ENCODE assay signal across 36 cellular contexts in genomic region chr15:36914466-36914865, GRCh38.
DNase-seq lines count a peak whose midpoint lies in the region; ATAC-seq and TF ChIP-seq lines count a peak whose summit lies in the region.
"Had no signal": no experiment of that assay in that cellular context is flagged by ENCODE, and none has a peak within 500 bp of the region (broad histone marks: within the 10 kb centered on the region; RNA-seq: fewer than 3 reads in every experiment).

No MANE protein-coding gene starts in this region.

- no peak overlapping the region for H3K27ac Mint-ChIP-seq in CD14-positive monocyte
- H3K27ac Mint-ChIP-seq: activated CD8-positive, alpha-beta T cell treated with anti-CD3 and anti-CD28 coated beads for 36 hours; activated naive CD4-positive, alpha-beta T cell treated with anti-CD3 and anti-CD28 coated beads for 36 hours; activated T-helper 1 cell treated with anti-CD3 and anti-CD28 coated beads, Interleukin-12 subunit alpha, Interleukin-12 subunit beta, Interleukin-2, Interleukin-4 antibody, amounts not matched to agents 30 ng/mL and 10 ng/mL and 1 ng/mL, durations not matched to agents 14 hours and 24 hours and 36 hours; CD4-positive, alpha-beta memory T cell; natural killer cell; T-helper 2 cell treated with Interferon-gamma antibody and Interleukin-4, amounts not matched to agents 5 μg/mL and 100 μg/mL, for 36 hours had no signal

- H3K27me3 Mint-ChIP-seq in CD14-positive monocyte (ENCODE audit: low read depth in 3 of 3), result peaks cover 0 to 2% (median 0%) of the 10 kb centered on the region in 3 donors
- H3K27me3 Mint-ChIP-seq: activated CD8-positive, alpha-beta T cell treated with anti-CD3 and anti-CD28 coated beads for 36 hours had no signal

- H3K27me3 ChIP-seq in spleen (replicated peaks in 1 of 7) (no peaks in the 10 kb centered on the region), SJCRH30 (no peaks in the 10 kb centered on the region)
- H3K27me3 ChIP-seq: cardiac muscle cell, vagina had no signal

- DNase-seq in NCI-H226 (peak; percentile 12), fibroblast of gingiva (ENCODE audit: low read depth) (peak; percentile 6), left lobe of liver (ENCODE audit: low spot score) (no peak), spleen (no peak), CD14-positive monocyte (ENCODE audit: low spot score) (no peak), NCI-H2107 (lab: John Stamatoyannopoulos, UW) (no peak), SJCRH30 (no peak)
- DNase-seq: activated CD4-positive, CD25-positive, alpha-beta regulatory T cell treated with anti-CD3 and anti-CD28 coated beads, Interleukin-2, amount 50 U/mL, for 72 hours; activated CD8-positive, alpha-beta memory T cell treated with anti-CD3 and anti-CD28 coated beads, Interleukin-2, amount 50 U/mL, for 48 hours; activated CD8-positive, alpha-beta T cell treated with anti-CD3 and anti-CD28 coated beads for 36 hours; activated naive CD4-positive, alpha-beta T cell treated with anti-CD3 and anti-CD28 coated beads for 36 hours; amygdala; CD4-positive, alpha-beta memory T cell; cortex of kidney; effector memory CD4-positive, alpha-beta T cell; EL; glutamatergic neuron; islet precursor cell; mucosa of descending colon; natural killer cell; NCI-H2029 treated with DMSO at 0.1 percent for 48 hours; NCI-H2227 treated with DMSO at 0.1 percent for 48 hours; SIG-M5; stimulated activated CD4-positive, alpha-beta T cell treated with anti-CD3 and anti-CD28 coated beads, Interleukin-1b, Interleukin-23, amount 100 ng/mL, for 48 hours; stimulated activated naive CD8-positive, alpha-beta T cell treated with anti-CD3 and anti-CD28 coated beads, Interleukin-15, Interleukin-2, amounts not matched to agents 100 U/mL and 50 U/mL, for 24 hours had no signal

- peaks cover 0 to 11% (median 5%) of the 10 kb centered on the region in 7 donors for H3K9me3 Mint-ChIP-seq in CD14-positive monocyte
- H3K9me3 Mint-ChIP-seq: activated CD8-positive, alpha-beta T cell treated with anti-CD3 and anti-CD28 coated beads for 36 hours; activated naive CD4-positive, alpha-beta T cell treated with anti-CD3 and anti-CD28 coated beads for 36 hours; activated T-helper 1 cell treated with anti-CD3 and anti-CD28 coated beads, Interleukin-12 subunit alpha, Interleukin-12 subunit beta, Interleukin-2, Interleukin-4 antibody, amounts not matched to agents 30 ng/mL and 10 ng/mL and 1 ng/mL, durations not matched to agents 14 hours and 24 hours and 36 hours; CD4-positive, alpha-beta memory T cell; T-helper 2 cell treated with Interferon-gamma antibody and Interleukin-4, amounts not matched to agents 5 μg/mL and 100 μg/mL, for 36 hours had no signal

- H3K4me3 Mint-ChIP-seq in CD14-positive monocyte, result no peak overlapping the region
- H3K4me3 Mint-ChIP-seq: activated CD8-positive, alpha-beta T cell treated with anti-CD3 and anti-CD28 coated beads for 36 hours; activated naive CD4-positive, alpha-beta T cell treated with anti-CD3 and anti-CD28 coated beads for 36 hours; activated T-helper 1 cell treated with anti-CD3 and anti-CD28 coated beads, Interleukin-12 subunit alpha, Interleukin-12 subunit beta, Interleukin-2, Interleukin-4 antibody, amounts not matched to agents 30 ng/mL and 10 ng/mL and 1 ng/mL, durations not matched to agents 14 hours and 24 hours and 36 hours; CD4-positive, alpha-beta memory T cell; natural killer cell; T-helper 2 cell treated with Interferon-gamma antibody and Interleukin-4, amounts not matched to agents 5 μg/mL and 100 μg/mL, for 36 hours had no signal

- H3K27ac ChIP-seq in spleen (peak overlapping the region in 6 of 8 donors; percentile 12 to 73 (median 59)), SJCRH30 (no peak overlapping the region)
- H3K27ac ChIP-seq: epithelial cell of prostate, HL-60, KMS-11, vagina had no signal

- ATAC-seq in left lobe of liver (peak; percentile 19), HG03159 (IDR thresholded peaks at IDR 0.05; ENCODE audit: unreplicated experiment) (no peak)
- ATAC-seq: activated CD8-positive, alpha-beta T cell treated with anti-CD3 and anti-CD28 coated beads for 36 hours; mucosa of descending colon; natural killer cell; Panc1; stimulated activated naive CD8-positive, alpha-beta T cell treated with anti-CD3 and anti-CD28 coated beads, Interleukin-15, Interleukin-2, amounts not matched to agents 100 U/mL and 50 U/mL, for 24 hours had no signal

- intact Hi-C loops in spleen (cut with DNase I; ENCODE audit: low total_unique reads), result no loop called here
- intact Hi-C loops in CD14-positive monocyte (cut with micrococcal nuclease), result no loop called here

- H3K9me3 ChIP-seq in spleen, result no peaks in the 10 kb centered on the region
- no peaks in the 10 kb centered on the region for H3K9me3 ChIP-seq in SJCRH30 (replicated peaks)
- H3K9me3 ChIP-seq: HAP-1, mucosa of descending colon, thoracic aorta, vagina had no signal

- peaks cover 0 to 14% (median 0%) of the 10 kb centered on the region in 6 donors for H3K4me1 ChIP-seq in spleen
- no peaks in the 10 kb centered on the region for H3K4me1 ChIP-seq in SJCRH30

- 53 to 69% (median 59%) methylated on average over 4 of the region's 4 CpGs for WGBS in spleen, 5 donors

- no peaks in the 10 kb centered on the region for H3K36me3 ChIP-seq in spleen
- H3K36me3 ChIP-seq in SJCRH30, result no peaks in the 10 kb centered on the region
- H3K36me3 ChIP-seq: HAP-1, thoracic aorta, vagina had no signal

- H3K4me1 Mint-ChIP-seq in CD14-positive monocyte, result no peaks in the 10 kb centered on the region
- H3K4me1 Mint-ChIP-seq: CD4-positive, alpha-beta memory T cell; natural killer cell had no signal

- H3K36me3 Mint-ChIP-seq in CD14-positive monocyte, result no peaks in the 10 kb centered on the region
- H3K36me3 Mint-ChIP-seq: CD4-positive, alpha-beta memory T cell; natural killer cell had no signal

- no peak for TF ChIP-seq POLR2A in spleen (IDR thresholded peaks at IDR 0.05)

- no peak overlapping the region for H3K4me3 ChIP-seq in spleen
- H3K4me3 ChIP-seq in SJCRH30, result no peak overlapping the region
- H3K4me3 ChIP-seq: cardiac muscle cell, HAP-1, mucosa of descending colon, vagina had no signal

- no peak for TF ChIP-seq CTCF in spleen (IDR thresholded peaks at IDR 0.05 in 8 of 11, conservative IDR thresholded peaks at IDR 0.05 in 3 of 11)
- TF ChIP-seq CTCF in CD14-positive monocyte (IDR thresholded peaks at IDR 0.05), result no peak

Comparison
In these comparisons a context has a peak if more than half of its experiments do, and no peak if none do; other contexts are left out.
1. DNase-seq: peak in NCI-H226 (single experiment) and fibroblast of gingiva (single experiment); none in left lobe of liver (single experiment), spleen (single experiment), CD14-positive monocyte (single experiment), NCI-H2107 (single experiment) and SJCRH30 (0 of 2).